8 cellular contexts compared by ENCODE assay signal in the genomic region with DNA sequence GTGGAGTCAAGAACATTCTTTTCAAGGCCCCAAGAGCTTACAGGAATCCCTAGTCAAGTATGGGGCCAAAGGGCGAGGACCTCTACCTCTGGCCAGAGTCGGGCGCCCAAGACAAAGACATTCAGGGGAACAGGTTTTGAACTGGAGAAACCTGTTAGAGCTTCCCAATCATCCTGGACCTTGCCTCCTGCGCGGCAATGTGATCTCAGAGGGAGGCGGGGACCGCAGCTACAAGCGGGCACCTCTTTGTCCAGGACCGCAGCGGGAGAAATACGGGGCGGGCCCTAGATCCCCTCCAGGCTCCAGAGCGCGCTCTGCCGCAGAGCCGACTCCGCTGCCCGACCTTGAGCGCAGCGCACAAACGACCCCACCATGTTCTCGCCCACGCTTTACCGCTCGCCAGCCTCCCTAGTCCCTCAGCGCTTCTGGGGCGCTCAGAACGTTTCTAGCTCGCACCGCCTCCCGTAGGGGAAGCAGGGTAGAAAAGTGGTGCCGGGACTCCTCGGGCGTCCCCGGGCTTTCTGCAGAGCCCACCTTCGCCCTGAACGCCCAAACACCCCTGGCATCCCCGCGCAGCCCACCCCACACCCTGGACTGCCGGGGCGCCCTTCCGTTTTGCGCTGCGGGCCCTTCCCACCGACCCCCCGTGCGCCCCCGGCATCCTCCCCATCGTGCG. TPM values are rescaled to one million over a fixed set of nuclear protein-coding genes. Genes with fewer than 3 reads are reported as not detected.
DNase-seq lines count a peak whose midpoint lies in the region; ATAC-seq, FAIRE-seq and TF ChIP-seq lines count a peak whose summit lies in the region.

No MANE protein-coding gene starts in this region.

- DNase-seq in DMS153 treated with DMSO at 0.1 percent for 48 hours (lab: John Stamatoyannopoulos, UW; ENCODE audit: unreplicated experiment) (peak; percentile 68), NCI-H2227 treated with DMSO at 0.1 percent for 48 hours (lab: John Stamatoyannopoulos, UW) (peak; percentile 67), glutamatergic neuron (peak; percentile 72), osteoblast (ENCODE audit: insufficient read length, low spot score, missing footprints) (no peak), GM19239 (ENCODE audit: insufficient read length, low spot score) (no peak)
- no peak for DNase-seq in activated T-helper 1 cell treated with anti-CD3 and anti-CD28 coated beads, Interleukin-12 subunit alpha, Interleukin-12 subunit beta, Interleukin-2, Interleukin-4 antibody, amounts not matched to agents 30 ng/mL and 10 ng/mL and 1 ng/mL, durations not matched to agents 14 hours and 24 hours and 36 hours (ENCODE audit: low spot score)

- no peaks in the 10 kb centered on the region for H4K20me1 ChIP-seq in osteoblast (ENCODE audit: insufficient read depth, low read length)

- H3K4me2 ChIP-seq in osteoblast (ENCODE audit: insufficient read depth, low read length) = peak overlapping the region; percentile 99

- H3K4me3 Mint-ChIP-seq in activated T-helper 1 cell treated with anti-CD3 and anti-CD28 coated beads, Interleukin-12 subunit alpha, Interleukin-12 subunit beta, Interleukin-2, Interleukin-4 antibody, amounts not matched to agents 30 ng/mL and 10 ng/mL and 1 ng/mL, durations not matched to agents 14 hours and 24 hours and 36 hours = peak overlapping the region; percentile 87
- peak overlapping the region; percentile 86 for H3K4me3 Mint-ChIP-seq in glutamatergic neuron (ENCODE audit: unreplicated experiment)

- H2AFZ ChIP-seq in osteoblast (ENCODE audit: low read length) = peak overlapping the region; percentile 93

- no peaks in the 10 kb centered on the region for H3K36me3 ChIP-seq in osteoblast (ENCODE audit: insufficient read depth, low read length)

- H3K36me3 Mint-ChIP-seq in activated T-helper 1 cell treated with anti-CD3 and anti-CD28 coated beads, Interleukin-12 subunit alpha, Interleukin-12 subunit beta, Interleukin-2, Interleukin-4 antibody, amounts not matched to agents 30 ng/mL and 10 ng/mL and 1 ng/mL, durations not matched to agents 14 hours and 24 hours and 36 hours (ENCODE audit: low read depth) = peaks cover 3% of the 10 kb centered on the region
- no peaks in the 10 kb centered on the region for H3K36me3 Mint-ChIP-seq in glutamatergic neuron (ENCODE audit: unreplicated experiment)

- peak overlapping the region; percentile 83 for H3K4me3 ChIP-seq in osteoblast (ENCODE audit: insufficient read depth, low read length)

- FAIRE-seq in GM19239 (lab: Jason Lieb, UNC) = no peak

- TF ChIP-seq CTCF in glutamatergic neuron (IDR thresholded peaks at IDR 0.05; ENCODE audit: partially characterized antibody, unreplicated experiment) (no peak), osteoblast (IDR thresholded peaks at IDR 0.05; ENCODE audit: extremely low read depth, low read depth, low read length) (no peak)

- peaks cover 21% of the 10 kb centered on the region for H3K4me1 Mint-ChIP-seq in activated T-helper 1 cell treated with anti-CD3 and anti-CD28 coated beads, Interleukin-12 subunit alpha, Interleukin-12 subunit beta, Interleukin-2, Interleukin-4 antibody, amounts not matched to agents 30 ng/mL and 10 ng/mL and 1 ng/mL, durations not matched to agents 14 hours and 24 hours and 36 hours (ENCODE audit: low read depth)
- no peaks in the 10 kb centered on the region for H3K4me1 Mint-ChIP-seq in glutamatergic neuron (ENCODE audit: low read depth, unreplicated experiment)

- peaks cover 8% of the 10 kb centered on the region for H3K4me1 ChIP-seq in osteoblast (ENCODE audit: insufficient read depth, low read length)

- H3K27ac ChIP-seq in osteoblast (ENCODE audit: low read depth, low read length) = no peak overlapping the region

- intact Hi-C loops in activated T-helper 1 cell treated with anti-CD3 and anti-CD28 coated beads, Interleukin-12 subunit alpha, Interleukin-12 subunit beta, Interleukin-2, Interleukin-4 antibody, amounts not matched to agents 30 ng/mL and 10 ng/mL and 1 ng/mL, durations not matched to agents 14 hours and 24 hours and 36 hours (cut with micrococcal nuclease) = loop anchor here (1.0 to 5.0 kb wide), 5 partner anchors 9 to 69 kb away; a partner anchor contains a TSS

- ATAC-seq in HG02610 (IDR thresholded peaks at IDR 0.05; ENCODE audit: unreplicated experiment) (peak; percentile 26), GM21515 (IDR thresholded peaks at IDR 0.05; ENCODE audit: unreplicated experiment) (no peak)

- H3K27ac Mint-ChIP-seq in activated T-helper 1 cell treated with anti-CD3 and anti-CD28 coated beads, Interleukin-12 subunit alpha, Interleukin-12 subunit beta, Interleukin-2, Interleukin-4 antibody, amounts not matched to agents 30 ng/mL and 10 ng/mL and 1 ng/mL, durations not matched to agents 14 hours and 24 hours and 36 hours = no peak overlapping the region
- H3K27ac Mint-ChIP-seq in glutamatergic neuron (ENCODE audit: unreplicated experiment) = peak overlapping the region; percentile 82

- peaks cover 60% of the 10 kb centered on the region for H3K27me3 Mint-ChIP-seq in activated T-helper 1 cell treated with anti-CD3 and anti-CD28 coated beads, Interleukin-12 subunit alpha, Interleukin-12 subunit beta, Interleukin-2, Interleukin-4 antibody, amounts not matched to agents 30 ng/mL and 10 ng/mL and 1 ng/mL, durations not matched to agents 14 hours and 24 hours and 36 hours (ENCODE audit: insufficient read depth)
- H3K27me3 Mint-ChIP-seq in glutamatergic neuron (ENCODE audit: unreplicated experiment) = peaks cover 6% of the 10 kb centered on the region

- H3K27me3 ChIP-seq in osteoblast (ENCODE audit: insufficient read depth, low read length) = no peaks in the 10 kb centered on the region

- H3K79me2 ChIP-seq in osteoblast (ENCODE audit: insufficient read depth, low read length) = no peaks in the 10 kb centered on the region

- no peaks in the 10 kb centered on the region for H3K9me3 ChIP-seq in osteoblast (ENCODE audit: low read depth, low read length)

- no peaks in the 10 kb centered on the region for H3K9me3 Mint-ChIP-seq in activated T-helper 1 cell treated with anti-CD3 and anti-CD28 coated beads, Interleukin-12 subunit alpha, Interleukin-12 subunit beta, Interleukin-2, Interleukin-4 antibody, amounts not matched to agents 30 ng/mL and 10 ng/mL and 1 ng/mL, durations not matched to agents 14 hours and 24 hours and 36 hours
- H3K9me3 Mint-ChIP-seq in glutamatergic neuron (ENCODE audit: unreplicated experiment) = peaks cover 10% of the 10 kb centered on the region

RNA-seq across cellular contexts. Expression of a gene that starts 28.1 kb away (rescaled TPM):
- 11.8 and 13.4 TPM in 2 replicates for total RNA-seq in activated T-helper 1 cell treated with anti-CD3 and anti-CD28 coated beads, Interleukin-12 subunit alpha, Interleukin-12 subunit beta, Interleukin-2, Interleukin-4 antibody, amounts not matched to agents 30 ng/mL and 10 ng/mL and 1 ng/mL, durations not matched to agents 14 hours and 24 hours and 36 hours
- total RNA-seq in glutamatergic neuron (ENCODE audit: unreplicated experiment) (16.4 TPM), osteoblast (7.2 and 8.0 TPM in 2 replicates)

RNA-seq across cellular contexts. Expression of a gene that starts 50.1 kb away (rescaled TPM):
- 1.1 and 1.7 TPM in 2 replicates for total RNA-seq in activated T-helper 1 cell treated with anti-CD3 and anti-CD28 coated beads, Interleukin-12 subunit alpha, Interleukin-12 subunit beta, Interleukin-2, Interleukin-4 antibody, amounts not matched to agents 30 ng/mL and 10 ng/mL and 1 ng/mL, durations not matched to agents 14 hours and 24 hours and 36 hours
- total RNA-seq in glutamatergic neuron (ENCODE audit: unreplicated experiment) (7.7 TPM), osteoblast (0.29 and 0.72 TPM in 2 replicates)

RNA-seq across cellular contexts. Expression of a gene that starts 52.7 kb away (rescaled TPM):
- 102 and 113 TPM in 2 replicates for total RNA-seq in activated T-helper 1 cell treated with anti-CD3 and anti-CD28 coated beads, Interleukin-12 subunit alpha, Interleukin-12 subunit beta, Interleukin-2, Interleukin-4 antibody, amounts not matched to agents 30 ng/mL and 10 ng/mL and 1 ng/mL, durations not matched to agents 14 hours and 24 hours and 36 hours
- total RNA-seq in glutamatergic neuron (ENCODE audit: unreplicated experiment) (338 TPM), osteoblast (113 and 124 TPM in 2 replicates)

Comparison
In these comparisons a context has a peak if more than half of its experiments do, and no peak if none do; other contexts are left out.
1. DNase-seq: peak in DMS153 treated with DMSO at 0.1 percent for 48 hours (single experiment), NCI-H2227 treated with DMSO at 0.1 percent for 48 hours (single experiment) and glutamatergic neuron (single experiment); none in activated T-helper 1 cell treated with anti-CD3 and anti-CD28 coated beads, Interleukin-12 subunit alpha, Interleukin-12 subunit beta, Interleukin-2, Interleukin-4 antibody, amounts not matched to agents 30 ng/mL and 10 ng/mL and 1 ng/mL, durations not matched to agents 14 hours and 24 hours and 36 hours (single experiment), osteoblast (single experiment) and GM19239 (single experiment).